Comparison of ENCODE assay signal across 1 cellular context in genomic region chr10:22690614-22691431, GRCh38.
A peak's percentile ranks its signal among the peaks of the same experiment; 100 is the strongest.
TF ChIP-seq lines count a peak whose summit lies in the region.

No MANE protein-coding gene starts in this region.

TF ChIP-seq in HepG2, 621 proteins besides CTCF, POLR2A, EP300 and RAD21 (continued from another document):
- TF ChIP-seq ZNF609 (CRISPR knock-in tag; IDR thresholded peaks at IDR 0.05; ENCODE audit: borderline replicate concordance) (no peak), ZNF333 (CRISPR knock-in tag; IDR thresholded peaks at IDR 0.05; ENCODE audit: borderline replicate concordance) (no peak), ZNF362 (CRISPR knock-in tag; IDR thresholded peaks at IDR 0.05; ENCODE audit: borderline replicate concordance) (no peak), ZNF225 (CRISPR knock-in tag; IDR thresholded peaks at IDR 0.05) (no peak), DNMT1 (CRISPR knock-in tag; IDR thresholded peaks at IDR 0.05) (no peak), ZNF430 (CRISPR knock-in tag; IDR thresholded peaks at IDR 0.05) (no peak), MYC (CRISPR knock-in tag; IDR thresholded peaks at IDR 0.05; ENCODE audit: borderline replicate concordance) (no peak), CSRNP1 (CRISPR knock-in tag; IDR thresholded peaks at IDR 0.05) (no peak), CEBPG (CRISPR knock-in tag; IDR thresholded peaks at IDR 0.05) (peak; percentile 43; the same call in 1 of the 2 replicates), KLF11 (CRISPR knock-in tag; IDR thresholded peaks at IDR 0.05) (no peak), RNF2 (conservative IDR thresholded peaks at IDR 0.05; ENCODE audit: low read depth) (no peak), TBL1XR1 (IDR thresholded peaks at IDR 0.05; ENCODE audit: borderline replicate concordance, low read length, partially characterized antibody) (no peak), FIP1L1 (IDR thresholded peaks at IDR 0.05; ENCODE audit: borderline replicate concordance, insufficient read depth, low read depth, low read length) (no peak), ZNF235 (CRISPR knock-in tag; IDR thresholded peaks at IDR 0.05; ENCODE audit: borderline replicate concordance) (no peak)
